Comparison of ENCODE assay signal across 8 cellular contexts in the genomic region with DNA sequence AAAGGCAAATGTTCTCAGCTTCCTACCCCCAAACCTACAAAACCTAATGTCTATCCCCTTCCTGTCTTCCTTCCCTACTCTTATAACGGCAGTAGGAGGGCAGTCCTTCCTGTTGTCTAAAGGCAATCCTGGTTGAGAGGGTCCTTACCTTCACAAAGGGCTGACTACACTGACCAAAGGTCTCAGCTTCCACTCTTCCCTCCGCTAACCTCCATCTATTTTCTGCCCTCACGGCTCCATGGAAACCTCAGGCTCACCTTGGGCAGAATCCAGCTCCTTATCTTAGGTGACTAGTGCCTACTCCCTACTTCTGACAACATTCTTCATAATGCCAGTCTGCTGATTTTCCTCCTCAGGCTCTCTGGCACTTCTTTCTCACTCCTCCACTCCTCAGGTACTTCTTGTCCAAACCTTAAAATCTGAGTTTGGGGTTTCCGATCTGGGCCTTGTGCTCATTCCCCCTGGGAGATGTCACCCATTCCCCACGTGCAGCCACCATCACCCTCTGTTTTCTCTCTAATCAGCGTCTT. TPM values are rescaled to one million over a fixed set of nuclear protein-coding genes. Genes with fewer than 3 reads are reported as not detected.
DNase-seq lines count a peak whose midpoint lies in the region; ATAC-seq, FAIRE-seq and TF ChIP-seq lines count a peak whose summit lies in the region.

No MANE protein-coding gene starts in this region.

- DNase-seq in CD14-positive monocyte (ENCODE audit: low spot score): no peak
- DNase-seq in Karpas-422: no peak
- no peak for DNase-seq in K562 (ENCODE audit: extremely low read depth in 1 of 4, low spot score in 3 of 4)
- peak in 1 of 2 donors; percentile 14 for DNase-seq in memory B cell (ENCODE audit: low spot score in 2 of 2)
- DNase-seq in uterus: peak in 1 of 2 donors; percentile 18
- no peak for DNase-seq in NCI-H1930 (lab: John Stamatoyannopoulos, UW)
- DNase-seq in MV-4-11 (lab: John Stamatoyannopoulos, UW): no peak

- no peaks in the 10 kb centered on the region for H3K9me2 ChIP-seq in Karpas-422 (replicated peaks; ENCODE audit: insufficient read depth, low read length)

- H3K27me3 Mint-ChIP-seq in CD14-positive monocyte (ENCODE audit: low read depth in 3 of 3): no peaks in the 10 kb centered on the region
- H3K27me3 Mint-ChIP-seq in memory B cell: no peaks in the 10 kb centered on the region

- H3K27ac Mint-ChIP-seq in CD14-positive monocyte (peak overlapping the region; percentile 79 to 97 (median 96)), memory B cell (peak overlapping the region; percentile 98)

- H3K9me3 Mint-ChIP-seq in CD14-positive monocyte: peaks cover 4 to 10% (median 9%) of the 10 kb centered on the region in 7 donors
- H3K9me3 Mint-ChIP-seq in memory B cell: no peaks in the 10 kb centered on the region

- H3K79me2 ChIP-seq in Karpas-422 (ENCODE audit: low read length) (peaks cover 37% of the 10 kb centered on the region), K562 (ENCODE audit: control insufficient read depth, insufficient read depth, low read length) (peaks cover 37% of the 10 kb centered on the region)

- TF ChIP-seq EP300 in K562 (IDR thresholded peaks at IDR 0.05; ENCODE audit: low read length): no peak

- in situ Hi-C loops in K562 (cut with MboI): loop anchor here (25.0 kb wide), 1 partner anchor 587 kb away; a partner anchor contains a TSS

- H3K27ac ChIP-seq in Karpas-422 (ENCODE audit: low read length) (no peak overlapping the region; the same call in 1 of the 2 replicates), K562 (ENCODE audit: extremely low read depth, low read depth, low read length) (peak overlapping the region; percentile 82), uterus (peak overlapping the region; percentile 74 to 94)

- H3K4me1 ChIP-seq in Karpas-422 (ENCODE audit: low read length) (peaks cover 25% of the 10 kb centered on the region), K562 (replicated peaks in 1 of 2; ENCODE audit: control insufficient read depth in 2 of 2, insufficient read depth in 2 of 2, low read length in 2 of 2) (peaks cover 6 to 8% of the 10 kb centered on the region in 2 experiments; a peak in 4 of 5 replicates), uterus (no peaks in the 10 kb centered on the region)

- no peaks in the 10 kb centered on the region for H3K9me1 ChIP-seq in K562 (ENCODE audit: control insufficient read depth, insufficient read depth, low read length)

- H3K9me3 ChIP-seq in Karpas-422 (ENCODE audit: low read length) (no peaks in the 10 kb centered on the region), K562 (replicated peaks; ENCODE audit: control insufficient read depth, insufficient read depth, low read depth, low read length) (no peaks in the 10 kb centered on the region), uterus (no peaks in the 10 kb centered on the region)

- peaks cover 41% of the 10 kb centered on the region for H3K4me1 Mint-ChIP-seq in CD14-positive monocyte
- H3K4me1 Mint-ChIP-seq in memory B cell: peaks cover 19% of the 10 kb centered on the region

- H4K20me1 ChIP-seq in Karpas-422 (ENCODE audit: insufficient read depth, low read depth, low read length) (0 out of 2 replicates have a peak, but pooled peaks cover 4% of the 10 kb centered on the region), K562 (replicated peaks; ENCODE audit: control insufficient read depth, insufficient read depth, low read length) (no peaks in the 10 kb centered on the region)

- 10% methylated on average over 6 of the region's 6 CpGs for WGBS in K562 (ENCODE audit: insufficient coverage, low coverage, missing lambda C conversion rate)

- H2AFZ ChIP-seq in Karpas-422 (ENCODE audit: low read length): peak overlapping the region; percentile 99
- peak overlapping the region; percentile 100 for H2AFZ ChIP-seq in K562 (ENCODE audit: low read depth, low read length)

- CTCF ChIA-PET in K562 (lab: Yijun Ruan, JAX; ENCODE audit: low intra/inter-chr PET ratio): no interaction called here

- H3K36me3 Mint-ChIP-seq in CD14-positive monocyte (peaks cover 0 to 8% of the 10 kb centered on the region in 2 donors), memory B cell (peaks cover 4% of the 10 kb centered on the region)

- H3K4me2 ChIP-seq in Karpas-422 (ENCODE audit: low read depth, low read length, poor library complexity, severe bottlenecking) (peak overlapping the region; percentile 94), K562 (ENCODE audit: insufficient read depth, low read length) (peak overlapping the region; percentile 99)

- H3K27me3 ChIP-seq in Karpas-422 (ENCODE audit: low read length) (no peaks in the 10 kb centered on the region), K562 (ENCODE audit: control insufficient read depth in 2 of 2, insufficient read depth in 2 of 2, low read length in 2 of 2) (no peaks in the 10 kb centered on the region), uterus (no peaks in the 10 kb centered on the region)

- POLR2A ChIA-PET in K562 (lab: Yijun Ruan, JAX): interaction anchor here (0.5 to 2.5 kb wide), 6 partner anchors 8 to 17 kb away, joined by 3 to 11 read pairs (median 4); no protein-coding TSS in a partner anchor

- TF ChIP-seq RAD21 in K562 (CRISPR knock-in tag; conservative IDR thresholded peaks at IDR 0.05 in 1 of 2, IDR thresholded peaks at IDR 0.05 in 1 of 2): no peak

- TF ChIP-seq POLR2A in K562 (conservative IDR thresholded peaks at IDR 0.05) (no peak), uterus (IDR thresholded peaks at IDR 0.05) (peak in 1 of 2 donors; percentile 15)

- peak overlapping the region; percentile 88 to 98 for H3K4me3 Mint-ChIP-seq in CD14-positive monocyte
- H3K4me3 Mint-ChIP-seq in memory B cell: peak overlapping the region; percentile 97

- H3K4me3 ChIP-seq in Karpas-422 (ENCODE audit: low read length): peak overlapping the region; percentile 89
- peak overlapping the region; percentile 83 for H3K4me3 ChIP-seq in K562
- peak overlapping the region; percentile 63 to 88 for H3K4me3 ChIP-seq in uterus

- intact Hi-C loops in CD14-positive monocyte (cut with micrococcal nuclease): loop anchor here in 1 of 2 donors (5.0 to 10.0 kb wide), 2 partner anchors 73 to 221 kb away; a partner anchor contains a TSS
- intact Hi-C loops in K562 (cut with micrococcal nuclease): no loop called here
- intact Hi-C loops in uterus (cut with DNase I; ENCODE audit: low total_unique reads): loop anchor here (10.0 kb wide), 1 partner anchor 71 kb away; a partner anchor contains a TSS

- no peak for FAIRE-seq in K562 (lab: Jason Lieb, UNC)

- ATAC-seq in K562 (no peak), memory B cell (ENCODE audit: low read depth) (no peak), GM21723 (IDR thresholded peaks at IDR 0.05; ENCODE audit: unreplicated experiment) (no peak)

- TSS peak; percentile 77 for BruUV-seq in K562 (replicated peaks; lab: Mats Ljungman, UMichigan)

- H3K9ac ChIP-seq in Karpas-422 (ENCODE audit: low read length) (peak overlapping the region; percentile 92), K562 (ENCODE audit: insufficient read depth in 1 of 2, low read depth in 2 of 2, low read length in 2 of 2) (peak overlapping the region; percentile 86 to 99)

- TF ChIP-seq CTCF in CD14-positive monocyte (IDR thresholded peaks at IDR 0.05): no peak
- no peak for TF ChIP-seq CTCF in K562 (IDR thresholded peaks at IDR 0.05 in 2 of 3, conservative IDR thresholded peaks at IDR 0.05 in 1 of 3; ENCODE audit: insufficient read depth in 2 of 3, low read depth in 1 of 3, low read length in 3 of 3)
- no peak for TF ChIP-seq CTCF in uterus (IDR thresholded peaks at IDR 0.05)

- H3K36me3 ChIP-seq in Karpas-422 (ENCODE audit: insufficient read depth, low read length): no peaks in the 10 kb centered on the region
- peaks cover 14% of the 10 kb centered on the region; the same call in 2 of the 3 replicates for H3K36me3 ChIP-seq in K562 (ENCODE audit: control insufficient read depth, insufficient read depth, low read length)
- H3K36me3 ChIP-seq in uterus: no peaks in the 10 kb centered on the region

RNA-seq across cellular contexts. Expression of a gene that starts 0.5 kb away (rescaled TPM):
- polyA plus RNA-seq in CD14-positive monocyte: not detected
- 4.2 and 5.0 TPM in 2 replicates for total RNA-seq in Karpas-422 (2014; rRNA removed; shearing (Covaris generic); ENCODE audit: low replicate concordance)
- total RNA-seq in K562 (2011; cell fraction: chromatin; rRNA removed; ENCODE audit: low replicate concordance): 173 and 352 TPM in 2 replicates
- 92.4 and 117 TPM in 2 replicates for total RNA-seq in K562 (2011; cell fraction: nucleolus; rRNA removed)
- total RNA-seq in K562 (2011; cell fraction: nucleoplasm; rRNA removed): 138 and 171 TPM in 2 replicates
- total RNA-seq in K562 (2014; rRNA removed): 16.3 and 17.5 TPM in 2 replicates
- 30.5 and 38.3 TPM in 2 replicates for total RNA-seq in K562 (2014; rRNA removed; fragmentation: Illumina TruSeq; extraction: Trizol)
- 21.2 and 23.7 TPM in 2 replicates for total RNA-seq in K562 (2015; rRNA removed; fragmentation: Illumina TruSeq; extraction: Trizol)
- 27.0 and 27.4 TPM in 2 replicates for total RNA-seq in K562 (2021)
- 45.6 and 55.0 TPM in 2 replicates for polyA plus RNA-seq in K562 (2011; rRNA removed)
- 19.5 and 28.3 TPM in 2 replicates for polyA plus RNA-seq in K562 (2011; cell fraction: cytosol; rRNA removed)
- 45.8 and 53.1 TPM in 2 replicates for polyA plus RNA-seq in K562 (2011; cell fraction: nucleus; rRNA removed)
- 33.4 and 68.8 TPM in 2 replicates for polyA plus RNA-seq in K562 (2012)
- 22.4 and 24.1 TPM in 2 replicates for polyA plus RNA-seq in K562 (2014; fragmentation: Illumina TruSeq; extraction: Trizol)
- 10 to 100 TPM; 25.4 to 26.6 TPM for polyA plus RNA-seq in K562 (2014; fragmentation: Nextera tagmentation; extraction: Ambion mirVana)
- 19.7 and 20.4 TPM in 2 replicates for polyA plus RNA-seq in K562 (2014; rRNA removed)
- polyA minus RNA-seq in K562 (2011; rRNA and poly(A)+ RNA removed): 104 and 108 TPM in 2 replicates
- polyA minus RNA-seq in K562 (2011; cell fraction: cytosol; rRNA and poly(A)+ RNA removed): 23.8 and 28.0 TPM in 2 replicates
- polyA minus RNA-seq in K562 (2011; cell fraction: nucleus; rRNA and poly(A)+ RNA removed): 101 and 137 TPM in 2 replicates
- total RNA-seq in uterus: 10 to 100 TPM in 1 of 4 donors, 1 to 10 TPM in 3; 1.2 to 12.9 (median 5.5) TPM

RNA-seq across cellular contexts. Expression of a gene that starts 0.9 kb away (rescaled TPM):
- 10 to 100 TPM; 55.1 to 60.1 TPM for polyA plus RNA-seq in CD14-positive monocyte
- total RNA-seq in Karpas-422 (2014; rRNA removed; shearing (Covaris generic); ENCODE audit: low replicate concordance): 31.5 and 65.6 TPM in 2 replicates
- 28.8 and 48.0 TPM in 2 replicates for total RNA-seq in K562 (2011; cell fraction: chromatin; rRNA removed; ENCODE audit: low replicate concordance)
- 30.0 and 34.1 TPM in 2 replicates for total RNA-seq in K562 (2011; cell fraction: nucleolus; rRNA removed)
- total RNA-seq in K562 (2011; cell fraction: nucleoplasm; rRNA removed): 49.3 and 76.5 TPM in 2 replicates
- total RNA-seq in K562 (2014; rRNA removed): 75.5 and 81.1 TPM in 2 replicates
- 89.9 and 95.4 TPM in 2 replicates for total RNA-seq in K562 (2014; rRNA removed; fragmentation: Illumina TruSeq; extraction: Trizol)
- 69.6 and 72.6 TPM in 2 replicates for total RNA-seq in K562 (2015; rRNA removed; fragmentation: Illumina TruSeq; extraction: Trizol)
- 72.6 and 76.1 TPM in 2 replicates for total RNA-seq in K562 (2021)
- polyA plus RNA-seq in K562 (2011; rRNA removed): 71.0 and 113 TPM in 2 replicates
- 33.0 and 39.6 TPM in 2 replicates for polyA plus RNA-seq in K562 (2011; cell fraction: cytosol; rRNA removed)
- polyA plus RNA-seq in K562 (2011; cell fraction: nucleus; rRNA removed): 17.0 and 25.6 TPM in 2 replicates
- polyA plus RNA-seq in K562 (2012): 56.1 and 61.4 TPM in 2 replicates
- 57.3 and 65.0 TPM in 2 replicates for polyA plus RNA-seq in K562 (2014; fragmentation: Illumina TruSeq; extraction: Trizol)
- 10 to 100 TPM; 17.0 to 22.7 TPM for polyA plus RNA-seq in K562 (2014; fragmentation: Nextera tagmentation; extraction: Ambion mirVana)
- 54.3 and 61.1 TPM in 2 replicates for polyA plus RNA-seq in K562 (2014; rRNA removed)
- 85.3 and 101 TPM in 2 replicates for polyA minus RNA-seq in K562 (2011; rRNA and poly(A)+ RNA removed)
- 29.8 and 46.7 TPM in 2 replicates for polyA minus RNA-seq in K562 (2011; cell fraction: cytosol; rRNA and poly(A)+ RNA removed)
- polyA minus RNA-seq in K562 (2011; cell fraction: nucleus; rRNA and poly(A)+ RNA removed): 14.5 and 15.4 TPM in 2 replicates
- total RNA-seq in uterus: 10 to 100 TPM; 47.0 to 66.1 (median 57.2) TPM
